Comparison of ENCODE assay signal across 23 cellular contexts in the genomic region with DNA sequence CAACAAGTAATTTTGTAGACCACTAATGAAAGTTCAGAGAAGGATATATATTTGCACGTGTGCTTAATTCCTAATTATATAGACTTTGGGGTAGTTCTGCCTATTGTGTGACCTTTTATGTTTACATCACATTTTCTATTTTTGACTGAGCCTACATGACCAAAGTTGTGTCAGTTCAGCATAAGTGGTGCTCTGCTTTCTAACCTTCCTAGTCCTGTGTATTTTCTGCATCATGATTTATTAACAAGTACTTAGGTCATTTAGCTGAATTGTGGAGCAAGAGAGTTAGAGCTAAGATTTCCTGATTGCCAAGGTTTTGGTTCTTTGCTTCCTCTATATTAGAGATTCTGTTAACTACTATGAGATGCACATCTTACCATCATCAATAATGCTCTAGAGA.
A peak's percentile ranks its signal among the peaks of the same experiment; 100 is the strongest.
DNase-seq lines count a peak whose midpoint lies in the region; ATAC-seq and TF ChIP-seq lines count a peak whose summit lies in the region.
"Had no signal": no experiment of that assay in that cellular context is flagged by ENCODE, and none has a peak within 500 bp of the region (broad histone marks: within the 10 kb centered on the region; RNA-seq: fewer than 3 reads in every experiment).

No MANE protein-coding gene starts in this region.

- no peak overlapping the region for H3K23ac ChIP-seq in mesendoderm (ENCODE audit: low read length)

- H2BK5ac ChIP-seq in mesendoderm (ENCODE audit: low read length), result no peak overlapping the region

- H3K36me3 ChIP-seq in tibial nerve, result no peaks in the 10 kb centered on the region
- no peaks in the 10 kb centered on the region for H3K36me3 ChIP-seq in mesendoderm (ENCODE audit: control insufficient read depth, insufficient read depth, low read length)
- H3K36me3 ChIP-seq: cardiac muscle cell, SJSA1 had no signal

- no peak for ATAC-seq in GM21515 (IDR thresholded peaks at IDR 0.05; ENCODE audit: unreplicated experiment)
- ATAC-seq: activated T-cell treated with anti-CD3 and anti-CD28 coated beads, Interleukin-2, amount 50 U/mL, for 4 hours; esophagus mucosa; HepG2; naive thymus-derived CD4-positive, alpha-beta T cell; Panc1 had no signal

- 55 to 68% methylated on average over 1 of the region's 1 CpG for WGBS in tibial nerve, 2 donors
- no CpG with 5 or more reads among the region's 1 CpG for WGBS in mesendoderm (ENCODE audit: extremely low coverage, insufficient coverage, low lambda C conversion rate)

- no peak overlapping the region for H4K8ac ChIP-seq in mesendoderm (ENCODE audit: low read depth, low read length)

- H3K27ac ChIP-seq in VCaP (peak overlapping the region; percentile 43), tibial nerve (peak overlapping the region in 3 of 4 donors; percentile 2 to 71 (median 45)), mesendoderm (ENCODE audit: low read depth, low read length) (no peak overlapping the region)
- H3K27ac ChIP-seq: cardiac muscle cell, HL-60, SJSA1 had no signal

- no peak overlapping the region for H3K4me3 ChIP-seq in tibial nerve
- no peak overlapping the region for H3K4me3 ChIP-seq in mesendoderm (ENCODE audit: low read length)
- H3K4me3 ChIP-seq: cardiac muscle cell, SJSA1, testis had no signal

- no peak overlapping the region for H3K9ac ChIP-seq in mesendoderm (ENCODE audit: low read length)

- no peak overlapping the region for H2BK15ac ChIP-seq in mesendoderm (replicated peaks; ENCODE audit: low read depth)

- H2BK120ac ChIP-seq in mesendoderm (ENCODE audit: low read depth, low read length), result no peak overlapping the region

- H3K27me3 ChIP-seq in tibial nerve (no peaks in the 10 kb centered on the region), mesendoderm (ENCODE audit: insufficient read depth, low read length, poor library complexity) (no peaks in the 10 kb centered on the region)
- H3K27me3 ChIP-seq: cardiac muscle cell, SJSA1, testis had no signal

- peaks cover 0 to 30% (median 17%) of the 10 kb centered on the region in 4 donors for H3K4me1 ChIP-seq in tibial nerve
- H3K4me1 ChIP-seq in mesendoderm (ENCODE audit: control insufficient read depth, low read depth, low read length), result peaks cover 12% of the 10 kb centered on the region

- H3K56ac ChIP-seq in mesendoderm (ENCODE audit: low read length), result no peak overlapping the region

- no peaks in the 10 kb centered on the region for H3K79me2 ChIP-seq in mesendoderm (ENCODE audit: control insufficient read depth, insufficient read depth, low read length)

- H3K9me3 ChIP-seq in tibial nerve, result no peaks in the 10 kb centered on the region
- H3K9me3 ChIP-seq: SJSA1, testis had no signal

- no peak overlapping the region for H3K4ac ChIP-seq in mesendoderm (ENCODE audit: low read depth, low read length)

- no peak for TF ChIP-seq EP300 in tibial nerve (IDR thresholded peaks at IDR 0.05)

- H2AK5ac ChIP-seq in mesendoderm (ENCODE audit: low read length), result no peak overlapping the region

- H3K4me2 ChIP-seq in mesendoderm (ENCODE audit: low read length), result no peak overlapping the region

- no peak for TF ChIP-seq CTCF in VCaP (conservative IDR thresholded peaks at IDR 0.05)
- TF ChIP-seq CTCF in tibial nerve (IDR thresholded peaks at IDR 0.05), result no peak

- no peak overlapping the region for H3K18ac ChIP-seq in mesendoderm (ENCODE audit: low read length)

- no peak for TF ChIP-seq POLR2A in tibial nerve (IDR thresholded peaks at IDR 0.05)

- H4K5ac ChIP-seq in mesendoderm (ENCODE audit: low read length), result no peak overlapping the region

- no peaks in the 10 kb centered on the region for H3K79me1 ChIP-seq in mesendoderm (ENCODE audit: low read length)

- DNase-seq in NCI-H748 (lab: John Stamatoyannopoulos, UW; ENCODE audit: unreplicated experiment), result peak; percentile 16
- DNase-seq in left kidney (ENCODE audit: low read depth, low spot score), result peak; percentile 11
- DNase-seq in tibial nerve (ENCODE audit: low spot score in 2 of 2), result no peak
- DNase-seq in mesendoderm, result no peak
- DNase-seq in glomerular visceral epithelial cell (ENCODE audit: extremely low spot score), result no peak
- DNase-seq: activated CD4-positive, alpha-beta T cell treated with anti-CD3 and anti-CD28 coated beads for 4 hours; activated naive CD4-positive, alpha-beta T cell treated with anti-CD3 and anti-CD28 coated beads, Interleukin-2, amount 10 ng/mL, durations not matched to agents 7 days and 5 days; activated T-cell treated with anti-CD3 and anti-CD28 coated beads, Interleukin-2, amount 50 U/mL, for 4 hours; cortex of kidney; left cardiac atrium; naive thymus-derived CD4-positive, alpha-beta T cell; retina; stimulated activated CD4-positive, alpha-beta T cell treated with anti-CD3 and anti-CD28 coated beads, Interleukin-12 subunit alpha, Interleukin-12 subunit beta, amount 100 ng/mL, for 4 hours; stimulated activated naive CD4-positive, alpha-beta T cell treated with Interleukin-2 at 50 U/mL for 16 hours had no signal

Comparison
In these comparisons a context has a peak if more than half of its experiments do, and no peak if none do; other contexts are left out.
1. DNase-seq: peak in NCI-H748 (single experiment) and left kidney (single experiment); none in tibial nerve (0 of 2), mesendoderm (single experiment) and glomerular visceral epithelial cell (single experiment).